8 cellular contexts compared by ENCODE assay signal in the genomic region with DNA sequence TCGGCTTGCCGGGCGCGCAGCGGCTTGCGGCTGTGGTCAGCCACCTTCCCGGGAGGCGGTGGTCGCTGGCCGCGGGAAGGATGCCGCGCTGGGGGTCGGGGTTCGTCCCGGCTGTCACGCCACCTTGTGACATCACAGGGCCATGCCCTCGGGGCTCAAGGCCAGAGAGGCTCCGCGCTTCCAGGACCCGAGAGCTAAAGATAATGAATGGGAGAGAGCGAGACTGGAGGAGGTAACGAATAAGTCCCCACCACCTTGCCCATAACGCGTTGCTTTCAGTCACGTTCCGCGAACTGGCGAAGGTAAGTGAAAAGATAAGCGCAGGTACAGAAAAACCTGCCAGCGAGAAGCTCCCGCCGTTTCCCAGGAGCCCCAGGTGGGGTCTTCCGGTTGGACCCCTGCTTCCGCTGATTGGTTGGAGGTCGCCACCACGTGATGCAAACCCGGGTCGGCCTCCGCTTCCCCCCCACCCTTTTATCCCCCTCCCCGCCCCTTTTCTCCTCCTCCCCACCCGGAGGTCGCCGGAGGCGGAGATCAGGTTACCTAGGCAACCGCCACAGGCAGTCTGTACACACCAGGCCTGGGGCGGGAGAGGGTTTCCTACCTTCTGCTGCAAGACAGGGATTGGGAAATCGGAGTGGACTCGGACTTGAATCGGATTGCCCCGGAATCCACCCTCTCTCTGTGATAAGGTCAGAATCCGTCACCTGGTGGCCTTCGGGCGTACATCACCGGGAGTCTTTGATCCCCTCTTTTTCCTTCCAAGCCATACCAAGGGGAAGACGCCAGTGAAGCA. TPM values are rescaled to one million over a fixed set of nuclear protein-coding genes. Genes with fewer than 3 reads are reported as not detected.
A peak's percentile ranks its signal among the peaks of the same experiment; 100 is the strongest.
DNase-seq lines count a peak whose midpoint lies in the region; ATAC-seq and TF ChIP-seq lines count a peak whose summit lies in the region.

TSS of gene LRRC9 (plus strand) at position 563 of the 796 bp plus-strand sequence.

- no peak within 1 kb of the TSS for H3K27ac Mint-ChIP-seq in CD4-positive, alpha-beta T cell

- no peaks in the 10 kb centered on the region for H3K4me1 ChIP-seq in OCI-LY1 (ENCODE audit: insufficient read depth, low read length, severe bottlenecking)

- H3K27ac ChIP-seq in CD4-positive, alpha-beta T cell (ENCODE audit: low read depth, low read length) = no peak within 1 kb of the TSS
- no peak within 1 kb of the TSS for H3K27ac ChIP-seq in OCI-LY1 (ENCODE audit: low read depth, low read length, poor library complexity, severe bottlenecking)

- peaks cover 75% of the 10 kb centered on the region for H3K27me3 Mint-ChIP-seq in CD4-positive, alpha-beta T cell

- H3K4me3 ChIP-seq in OCI-LY1 (ENCODE audit: low read depth, low read length, poor library complexity, severe bottlenecking) (peak within 1 kb of the TSS; percentile 60), kidney epithelial cell (ENCODE audit: low read depth, low read length) (peak within 1 kb of the TSS; percentile 46)

- no peaks in the 10 kb centered on the region for H3K9me3 Mint-ChIP-seq in CD4-positive, alpha-beta T cell

- no peaks in the 10 kb centered on the region for H3K36me3 ChIP-seq in OCI-LY1 (ENCODE audit: insufficient read depth, low read length)
- no peaks in the 10 kb centered on the region for H3K36me3 ChIP-seq in kidney epithelial cell (ENCODE audit: control insufficient read depth, insufficient read depth, low read length)

- peak; percentile 60 for ATAC-seq in CD4-positive, alpha-beta T cell (ENCODE audit: poor library complexity)
- ATAC-seq in HG02885 (IDR thresholded peaks at IDR 0.05; ENCODE audit: poor library complexity, unreplicated experiment) = peak; percentile 32

- peak in 4 of 10 experiments; percentile 2 to 37 (median 16) for DNase-seq in CD4-positive, alpha-beta T cell
- peak; percentile 83 for DNase-seq in cerebellar cortex (ENCODE audit: low spot score)
- no peak for DNase-seq in kidney epithelial cell (ENCODE audit: low read depth)
- peak; percentile 1 for DNase-seq in stimulated activated CD4-positive, alpha-beta T cell treated with anti-CD3 and anti-CD28 coated beads, Interleukin-1b, Interleukin-23, amount 100 ng/mL, for 48 hours
- no peak for DNase-seq in cortex of kidney (lab: John Stamatoyannopoulos, UW)
- no peak for DNase-seq in pons (ENCODE audit: low spot score)

- TF ChIP-seq CTCF in CD4-positive, alpha-beta T cell (IDR thresholded peaks at IDR 0.05) = no peak
- TF ChIP-seq CTCF in OCI-LY1 (IDR thresholded peaks at IDR 0.05; ENCODE audit: low read length) = no peak
- no peak for TF ChIP-seq CTCF in kidney epithelial cell (IDR thresholded peaks at IDR 0.05; ENCODE audit: insufficient read depth, low read length, poor library complexity, severe bottlenecking)

- no peaks in the 10 kb centered on the region for H3F3A ChIP-seq in OCI-LY1 (ENCODE audit: insufficient read depth, low read length)

- H3K79me2 ChIP-seq in OCI-LY1 (ENCODE audit: insufficient read depth, low read length) = no peaks in the 10 kb centered on the region

- POLR2A ChIA-PET in CD4-positive, alpha-beta T cell (lab: Charles Lee) = no interaction called here

- no peaks in the 10 kb centered on the region for H3K9me3 ChIP-seq in CD4-positive, alpha-beta T cell (ENCODE audit: control insufficient read depth, low read length)
- no peaks in the 10 kb centered on the region for H3K9me3 ChIP-seq in OCI-LY1 (ENCODE audit: low read length)

- H3K4me3 Mint-ChIP-seq in CD4-positive, alpha-beta T cell = peak within 1 kb of the TSS; percentile 73

- H3K4me2 ChIP-seq in OCI-LY1 (ENCODE audit: low read length) = peak within 1 kb of the TSS; percentile 57

- no peaks in the 10 kb centered on the region for H3K9me2 ChIP-seq in OCI-LY1 (ENCODE audit: low read depth, low read length)

- intact Hi-C loops in CD4-positive, alpha-beta T cell (cut with DNase I, micrococcal nuclease) = no loop called here

- no peak within 1 kb of the TSS for H2AFZ ChIP-seq in OCI-LY1 (ENCODE audit: low read length)

- H3K27me3 ChIP-seq in CD4-positive, alpha-beta T cell (ENCODE audit: control insufficient read depth, insufficient read depth, low read length) = peaks cover 45% of the 10 kb centered on the region
- H3K27me3 ChIP-seq in OCI-LY1 (ENCODE audit: insufficient read depth, low read length) = no peaks in the 10 kb centered on the region
- peaks cover 7% of the 10 kb centered on the region for H3K27me3 ChIP-seq in kidney epithelial cell (ENCODE audit: control insufficient read depth, insufficient read depth, low read length)

- H3K9ac ChIP-seq in OCI-LY1 (ENCODE audit: low read length) = peak within 1 kb of the TSS; percentile 49; the same call in 1 of the 2 replicates

- H4K20me1 ChIP-seq in OCI-LY1 (ENCODE audit: insufficient read depth, low read length) = no peaks in the 10 kb centered on the region

- CTCF ChIA-PET in CD4-positive, alpha-beta T cell (lab: Charles Lee) = no interaction called here

- H3K36me3 Mint-ChIP-seq in CD4-positive, alpha-beta T cell (ENCODE audit: low read depth) = no peaks in the 10 kb centered on the region

- H3K4me1 Mint-ChIP-seq in CD4-positive, alpha-beta T cell (ENCODE audit: low read depth) = peaks cover 8% of the 10 kb centered on the region

RNA-seq across cellular contexts. Expression of gene LRRC9, which starts in this region (rescaled TPM):
- total RNA-seq in CD4-positive, alpha-beta T cell = not detected
- 0.07 TPM in 1 of 2 replicates, not detected in the other for total RNA-seq in kidney epithelial cell

Comparison
In these comparisons a context has a peak if more than half of its experiments do, and no peak if none do; other contexts are left out.
1. Peak in ATAC-seq in CD4-positive, alpha-beta T cell; RNA of the gene not detected or under 1 TPM.
2. DNase-seq: peak in cerebellar cortex (single experiment) and stimulated activated CD4-positive, alpha-beta T cell treated with anti-CD3 and anti-CD28 coated beads, Interleukin-1b, Interleukin-23, amount 100 ng/mL, for 48 hours (single experiment); none in kidney epithelial cell (single experiment), cortex of kidney (single experiment) and pons (single experiment).